Comparison of ENCODE assay signal across 16 cellular contexts in the genomic region with DNA sequence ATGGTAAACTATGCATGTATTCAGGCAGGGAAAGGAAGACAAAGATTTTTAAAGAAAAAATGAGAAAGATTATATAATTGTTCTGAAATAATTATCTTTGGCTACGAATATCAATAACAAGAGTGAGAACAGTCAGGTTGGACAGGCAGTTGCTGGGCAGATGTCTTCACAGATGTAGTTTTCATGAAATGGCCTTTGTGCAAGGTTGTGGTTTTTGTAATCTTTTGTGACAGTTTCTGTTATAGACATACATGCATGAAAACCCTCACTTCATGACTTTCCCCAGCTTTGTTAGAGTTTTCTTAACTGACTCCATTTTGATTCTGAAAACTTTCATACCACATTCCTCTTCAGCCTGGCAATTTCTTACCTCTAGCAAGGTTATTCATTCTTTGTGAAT.
"Had no signal": no experiment of that assay in that cellular context is flagged by ENCODE, and none has a peak within 500 bp of the region (broad histone marks: within the 10 kb centered on the region; RNA-seq: fewer than 3 reads in every experiment).

No MANE protein-coding gene starts in this region.

- DNase-seq: activated CD4-positive, alpha-beta T cell treated with anti-CD3 and anti-CD28 coated beads for 1 hour; activated CD4-positive, alpha-beta T cell treated with anti-CD3 and anti-CD28 coated beads, Interleukin-2, amount 50 U/mL, for 48 hours; activated naive CD4-positive, alpha-beta T cell treated with anti-CD3 and anti-CD28 coated beads for 36 hours; activated naive CD8-positive, alpha-beta T cell treated with anti-CD3 and anti-CD28 coated beads, Interleukin-2, amount 50 U/mL, for 24 hours; aorta; cerebellar nuclear complex; effector CD8-positive, alpha-beta T cell; esophagus squamous epithelium; hippocampal formation; midbrain; right lobe of liver; upper lobe of right lung had no signal

- H3K4me3 ChIP-seq: breast epithelium, esophagus squamous epithelium, neural progenitor cell, right lobe of liver, smooth muscle cell, upper lobe of right lung had no signal

- H3K27ac ChIP-seq: breast epithelium, esophagus squamous epithelium, neural progenitor cell, right lobe of liver, upper lobe of right lung had no signal

- H3K9me3 ChIP-seq: breast epithelium, esophagus squamous epithelium, right lobe of liver, upper lobe of right lung had no signal

- H3K9ac ChIP-seq: neural progenitor cell had no signal

- H3K36me3 ChIP-seq: breast epithelium, esophagus squamous epithelium, neural progenitor cell, right lobe of liver, upper lobe of right lung had no signal

- H3K4me1 ChIP-seq: breast epithelium, esophagus squamous epithelium, neural progenitor cell, right lobe of liver, upper lobe of right lung had no signal

- H3K4me2 ChIP-seq: neural progenitor cell, smooth muscle cell had no signal

- H2AFZ ChIP-seq: neural progenitor cell had no signal

- H3K27me3 ChIP-seq: breast epithelium, upper lobe of right lung had no signal

- ATAC-seq: activated naive CD8-positive, alpha-beta T cell treated with anti-CD3 and anti-CD28 coated beads, Interleukin-2, amount 50 U/mL, for 24 hours; left lobe of liver; right lobe of liver; upper lobe of right lung had no signal
